In the genomic region with DNA sequence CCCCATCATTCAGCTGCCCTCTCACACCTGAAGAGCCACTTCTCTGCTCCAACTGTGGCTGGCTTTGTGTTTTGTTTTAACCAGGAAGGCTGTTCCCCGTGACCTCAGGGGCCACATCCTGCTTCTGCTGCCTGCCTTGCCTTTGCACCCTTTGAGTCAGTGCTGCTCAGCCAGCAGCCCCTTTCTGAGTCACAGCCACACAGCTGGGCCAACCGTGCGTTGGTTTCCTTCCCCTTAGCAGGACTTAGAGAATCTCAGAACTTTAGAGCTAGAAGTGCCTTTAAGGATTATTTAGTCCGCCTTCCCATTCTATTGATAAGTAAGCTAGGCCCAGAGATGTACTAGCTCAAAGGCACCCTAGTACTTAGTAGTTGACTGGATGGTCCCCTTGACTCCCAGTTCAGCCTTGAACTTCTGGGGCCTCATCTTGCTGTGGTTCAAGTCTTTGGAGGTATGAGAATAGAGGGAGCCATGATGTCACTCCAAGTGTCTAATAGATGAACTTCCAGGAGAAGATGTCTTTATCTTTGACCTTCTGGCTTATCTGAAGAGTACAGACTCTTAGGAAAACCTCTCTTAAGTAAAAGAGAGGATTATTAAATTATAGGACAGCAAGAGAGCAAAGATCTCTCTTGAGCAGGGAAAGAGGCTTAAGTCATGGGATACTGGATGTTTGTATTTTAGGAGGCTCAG, we compare ENCODE assay signal across 8 cellular contexts. TPM values are rescaled to one million over a fixed set of nuclear protein-coding genes. Genes with fewer than 3 reads are reported as not detected.
DNase-seq lines count a peak whose midpoint lies in the region; ATAC-seq, FAIRE-seq and TF ChIP-seq lines count a peak whose summit lies in the region.

No MANE protein-coding gene starts in this region.

- TF ChIP-seq CTCF in kidney (IDR thresholded peaks at IDR 0.05; ENCODE audit: borderline replicate concordance, extremely low read depth, insufficient read depth) (no peak), A673 (conservative IDR thresholded peaks at IDR 0.05; ENCODE audit: low read depth, low read length) (no peak)

- no peak overlapping the region for H3K27ac ChIP-seq in kidney (ENCODE audit: low read depth in 2 of 2, low read length in 2 of 2)
- H3K27ac ChIP-seq in A673 (ENCODE audit: low read depth, low read length, poor library complexity, severe bottlenecking), result no peak overlapping the region

- no peak for FAIRE-seq in kidney (lab: Jason Lieb, UNC)

- intact Hi-C loops in kidney (cut with DNase I), result no loop called here
- intact Hi-C loops in A673 (cut with micrococcal nuclease; ENCODE audit: unreplicated experiment), result no loop called here

- no TSS peak for BruUV-seq in A673 (replicated peaks; lab: Mats Ljungman, UMichigan)

- ATAC-seq in GM18870 (IDR thresholded peaks at IDR 0.05; ENCODE audit: unreplicated experiment) (peak; percentile 87), HG03064 (IDR thresholded peaks at IDR 0.05; ENCODE audit: low read depth, unreplicated experiment) (peak; percentile 87)
- peak; percentile 82 to 84 for ATAC-seq in activated naive CD4-positive, alpha-beta T cell treated with anti-CD3 and anti-CD28 coated beads, Interleukin-2, amount 50 U/mL, for 72 hours

- H3K9me3 Mint-ChIP-seq in activated naive CD4-positive, alpha-beta T cell treated with anti-CD3 and anti-CD28 coated beads, Interleukin-2, amount 50 U/mL, for 72 hours, result no peaks in the 10 kb centered on the region

- peaks cover 51 to 93% of the 10 kb centered on the region in 2 donors for H3K36me3 Mint-ChIP-seq in activated naive CD4-positive, alpha-beta T cell treated with anti-CD3 and anti-CD28 coated beads, Interleukin-2, amount 50 U/mL, for 72 hours

- H3K4me1 ChIP-seq in kidney (ENCODE audit: control insufficient read depth in 1 of 2, insufficient read depth in 1 of 2, low read depth in 1 of 2, low read length in 2 of 2), result peaks cover 0 to 6% of the 10 kb centered on the region in 2 donors
- H3K4me1 ChIP-seq in A673 (ENCODE audit: insufficient read depth, low read length, poor library complexity, severe bottlenecking), result no peaks in the 10 kb centered on the region

- POLR2A ChIA-PET in A673 (lab: Charles Lee; ENCODE audit: low non-redundant PET), result no interaction called here

- H3K9ac ChIP-seq in kidney (ENCODE audit: low read length in 2 of 2), result no peak overlapping the region

- DNase-seq in SKM-1 treated with dmso at 0.1 percent for 144 hours (lab: John Stamatoyannopoulos, UW; ENCODE audit: unreplicated experiment), result peak; percentile 43
- peak; percentile 82 to 93 for DNase-seq in activated naive CD4-positive, alpha-beta T cell treated with anti-CD3 and anti-CD28 coated beads, Interleukin-2, amount 50 U/mL, for 72 hours (ENCODE audit: low spot score in 2 of 2)
- DNase-seq in kidney, result peak; percentile 84
- peak; percentile 84 to 86 for DNase-seq in stimulated activated CD8-positive, alpha-beta memory T cell treated with anti-CD3 and anti-CD28 coated beads, Interleukin-15, amount 100 ng/mL, for 48 hours (ENCODE audit: low read depth in 2 of 2)
- no peak for DNase-seq in A673 (ENCODE audit: low spot score)
- DNase-seq in middle frontal gyrus (ENCODE audit: extremely low spot score, low spot score), result no peak

- no peaks in the 10 kb centered on the region for H3K9me3 ChIP-seq in kidney (ENCODE audit: control insufficient read depth in 1 of 2, low read length in 2 of 2)
- no peaks in the 10 kb centered on the region for H3K9me3 ChIP-seq in A673 (ENCODE audit: low read depth, low read length, poor library complexity, severe bottlenecking)

- H3K36me3 ChIP-seq in kidney (ENCODE audit: control insufficient read depth in 1 of 2, insufficient read depth in 2 of 2, low read length in 2 of 2) (no peaks in the 10 kb centered on the region), A673 (ENCODE audit: insufficient read depth, low read length, poor library complexity, severe bottlenecking) (no peaks in the 10 kb centered on the region)

- no peak overlapping the region for H3K4me3 ChIP-seq in kidney (ENCODE audit: low read length in 2 of 2)
- no peak overlapping the region for H3K4me3 ChIP-seq in A673 (ENCODE audit: low read depth, low read length, poor library complexity, severe bottlenecking)

- CTCF ChIA-PET in A673 (lab: Charles Lee), result no interaction called here

- peak overlapping the region; percentile 98 to 99 for H3K27ac Mint-ChIP-seq in activated naive CD4-positive, alpha-beta T cell treated with anti-CD3 and anti-CD28 coated beads, Interleukin-2, amount 50 U/mL, for 72 hours

- no peaks in the 10 kb centered on the region for H3K27me3 ChIP-seq in A673 (replicated peaks; ENCODE audit: insufficient read depth, low read depth, low read length, poor library complexity)

RNA-seq across cellular contexts. Expression of a gene that starts 8.0 kb away (rescaled TPM):
- 100 to 1,000 TPM in 1 of 2 donors, 10 to 100 TPM in 1; 76.0 to 216 TPM for total RNA-seq in activated naive CD4-positive, alpha-beta T cell treated with anti-CD3 and anti-CD28 coated beads, Interleukin-2, amount 50 U/mL, for 72 hours
- total RNA-seq in kidney (12.9 TPM), A673 (2021) (not detected in 2 replicates)
- polyA plus RNA-seq in kidney (ENCODE audit: insufficient read depth, low read depth, low replicate concordance), result 40.9 TPM

Comparison
In these comparisons a context has a peak if more than half of its experiments do, and no peak if none do; other contexts are left out.
1. DNase-seq: peak in SKM-1 treated with dmso at 0.1 percent for 144 hours (single experiment), activated naive CD4-positive, alpha-beta T cell treated with anti-CD3 and anti-CD28 coated beads, Interleukin-2, amount 50 U/mL, for 72 hours (2 of 2), kidney (single experiment) and stimulated activated CD8-positive, alpha-beta memory T cell treated with anti-CD3 and anti-CD28 coated beads, Interleukin-15, amount 100 ng/mL, for 48 hours (2 of 2); none in A673 (single experiment) and middle frontal gyrus (single experiment).
2. RNA of a gene that starts 8.0 kb away (total RNA-seq): 76.0 to 216 TPM in activated naive CD4-positive, alpha-beta T cell treated with anti-CD3 and anti-CD28 coated beads, Interleukin-2, amount 50 U/mL, for 72 hours and 12.9 TPM in kidney (single experiment); not detected in A673; every median in the first group is over 10 times any median in the second.
3. Peak in every context shown above with its lines, with median percentiles within 50 percentile points of each other: ATAC-seq.